24 cellular contexts compared by ENCODE assay signal in the genomic region with DNA sequence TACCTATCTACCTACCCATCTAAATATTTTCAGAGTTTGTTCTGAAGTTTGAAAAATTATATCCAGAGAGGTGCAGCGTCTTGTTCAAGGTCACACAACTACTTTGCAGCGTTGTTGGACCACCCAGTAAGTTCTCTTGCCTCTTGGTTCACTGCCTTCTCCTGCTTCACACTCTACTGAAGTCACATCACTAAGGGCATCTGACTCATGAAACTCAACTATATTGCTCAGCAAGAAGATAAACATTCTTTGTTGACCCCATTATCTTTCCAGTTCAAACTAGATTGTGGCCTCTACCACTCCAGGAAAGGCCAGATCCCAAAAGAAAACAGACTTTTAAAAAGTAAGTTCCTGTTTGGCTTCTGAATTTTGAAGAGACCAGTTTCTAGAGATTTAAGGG.
DNase-seq lines count a peak whose midpoint lies in the region; ATAC-seq, FAIRE-seq and TF ChIP-seq lines count a peak whose summit lies in the region.
"Had no signal": no experiment of that assay in that cellular context is flagged by ENCODE, and none has a peak within 500 bp of the region (broad histone marks: within the 10 kb centered on the region; RNA-seq: fewer than 3 reads in every experiment).

No MANE protein-coding gene starts in this region.

- no peak overlapping the region for H3K9ac ChIP-seq in astrocyte (ENCODE audit: low read length)
- H3K9ac ChIP-seq: BLaER1 had no signal

- DNase-seq in GM03348 (ENCODE audit: low spot score) (peak; percentile 17), astrocyte (ENCODE audit: low read depth) (peak; percentile 43), kidney glomerular epithelial cell (lab: John Stamatoyannopoulos, UW) (peak; percentile 91), superior temporal gyrus (ENCODE audit: extremely low spot score) (no peak), NCI-H1092 (lab: John Stamatoyannopoulos, UW) (no peak)
- DNase-seq in effector CD8-positive, alpha-beta T cell (lab: John Stamatoyannopoulos, UW) = no peak
- no peak for DNase-seq in naive thymus-derived CD8-positive, alpha-beta T cell
- DNase-seq: CD8-positive, alpha-beta T cell; DND-41; GF-D8; IMR-90; Karpas-422; MG63; NCI-H1105 treated with DMSO at 0.1 percent for 48 hours; NCI-H187 treated with DMSO at 0.1 percent for 48 hours; NCI-H446; NK-92 treated with Interleukin-12 subunit alpha and Interleukin-12 subunit beta, amount 100 ng/mL, for 24 hours; OCI-M1; RPMI8226; SW 1271 had no signal

- H4K20me1 ChIP-seq in astrocyte (ENCODE audit: insufficient read depth, low read length) = no peaks in the 10 kb centered on the region
- H4K20me1 ChIP-seq: BLaER1 had no signal

- no peak overlapping the region for H2AFZ ChIP-seq in astrocyte (ENCODE audit: low read depth, low read length)

- H3K27ac ChIP-seq in astrocyte (ENCODE audit: low read depth, low read length) = no peak overlapping the region
- H3K27ac ChIP-seq: BLaER1 had no signal

- peaks cover 9% of the 10 kb centered on the region for H3K27me3 Mint-ChIP-seq in astrocyte (ENCODE audit: low read depth, unreplicated experiment)
- H3K27me3 Mint-ChIP-seq in naive thymus-derived CD8-positive, alpha-beta T cell = peaks cover 18 to 46% (median 22%) of the 10 kb centered on the region in 5 donors

- H3K27me3 ChIP-seq in astrocyte (ENCODE audit: insufficient read depth, low read length) = no peaks in the 10 kb centered on the region
- H3K27me3 ChIP-seq: BLaER1 had no signal

- no peak overlapping the region for H3K4me3 ChIP-seq in astrocyte (ENCODE audit: insufficient read depth, low read depth, low read length)
- H3K4me3 ChIP-seq: BLaER1, MG63 had no signal

- POLR2A ChIA-PET in naive thymus-derived CD8-positive, alpha-beta T cell (lab: Charles Lee) = no interaction called here

- H3K9me3 ChIP-seq in astrocyte (ENCODE audit: insufficient read depth, low read depth, low read length) = no peaks in the 10 kb centered on the region
- H3K9me3 ChIP-seq: BLaER1, MG63 had no signal

- H3K4me2 ChIP-seq in astrocyte (ENCODE audit: low read length) = peak overlapping the region; percentile 19
- H3K4me2 ChIP-seq: BLaER1 had no signal

- H3K4me3 Mint-ChIP-seq in astrocyte (ENCODE audit: unreplicated experiment) = no peak overlapping the region
- H3K4me3 Mint-ChIP-seq in naive thymus-derived CD8-positive, alpha-beta T cell = no peak overlapping the region
- H3K4me3 Mint-ChIP-seq: CD8-positive, alpha-beta T cell had no signal

- H3K4me1 Mint-ChIP-seq in astrocyte (ENCODE audit: low read depth, unreplicated experiment) = peaks cover 19% of the 10 kb centered on the region
- H3K4me1 Mint-ChIP-seq in naive thymus-derived CD8-positive, alpha-beta T cell = no peaks in the 10 kb centered on the region

- no peak for FAIRE-seq in astrocyte (lab: Jason Lieb, UNC)
- FAIRE-seq: D721Med, GM12892, H1 had no signal

- H3K36me3 ChIP-seq in astrocyte (ENCODE audit: insufficient read depth, low read length) = no peaks in the 10 kb centered on the region
- H3K36me3 ChIP-seq: BLaER1, MG63 had no signal

- no peaks in the 10 kb centered on the region for H3K79me2 ChIP-seq in astrocyte (ENCODE audit: insufficient read depth, low read length)

- peaks cover 4% of the 10 kb centered on the region for H3K4me1 ChIP-seq in astrocyte (ENCODE audit: insufficient read depth, low read length)
- H3K4me1 ChIP-seq: BLaER1 had no signal

- no peak for TF ChIP-seq CTCF in astrocyte (IDR thresholded peaks at IDR 0.05; ENCODE audit: insufficient read depth, low read depth, low read length)

- no peak for ATAC-seq in naive thymus-derived CD8-positive, alpha-beta T cell
- ATAC-seq: CD8-positive, alpha-beta T cell had no signal

- peaks cover 6% of the 10 kb centered on the region for H3K36me3 Mint-ChIP-seq in astrocyte (ENCODE audit: low read depth, unreplicated experiment)
- H3K36me3 Mint-ChIP-seq in naive thymus-derived CD8-positive, alpha-beta T cell = no peaks in the 10 kb centered on the region
- H3K36me3 Mint-ChIP-seq: CD8-positive, alpha-beta T cell had no signal

- no peaks in the 10 kb centered on the region for H3K9me3 Mint-ChIP-seq in astrocyte (ENCODE audit: unreplicated experiment)
- H3K9me3 Mint-ChIP-seq in naive thymus-derived CD8-positive, alpha-beta T cell = no peaks in the 10 kb centered on the region
- H3K9me3 Mint-ChIP-seq: CD8-positive, alpha-beta T cell had no signal

- no peak overlapping the region for H3K27ac Mint-ChIP-seq in astrocyte (ENCODE audit: unreplicated experiment)
- no peak overlapping the region for H3K27ac Mint-ChIP-seq in naive thymus-derived CD8-positive, alpha-beta T cell
- H3K27ac Mint-ChIP-seq: CD8-positive, alpha-beta T cell had no signal

Comparison
In these comparisons a context has a peak if more than half of its experiments do, and no peak if none do; other contexts are left out.
1. DNase-seq: peak in GM03348 (single experiment), astrocyte (single experiment) and kidney glomerular epithelial cell (single experiment); none in superior temporal gyrus (single experiment), effector CD8-positive, alpha-beta T cell (single experiment), NCI-H1092 (single experiment) and naive thymus-derived CD8-positive, alpha-beta T cell (0 of 10).